In the genomic region with DNA sequence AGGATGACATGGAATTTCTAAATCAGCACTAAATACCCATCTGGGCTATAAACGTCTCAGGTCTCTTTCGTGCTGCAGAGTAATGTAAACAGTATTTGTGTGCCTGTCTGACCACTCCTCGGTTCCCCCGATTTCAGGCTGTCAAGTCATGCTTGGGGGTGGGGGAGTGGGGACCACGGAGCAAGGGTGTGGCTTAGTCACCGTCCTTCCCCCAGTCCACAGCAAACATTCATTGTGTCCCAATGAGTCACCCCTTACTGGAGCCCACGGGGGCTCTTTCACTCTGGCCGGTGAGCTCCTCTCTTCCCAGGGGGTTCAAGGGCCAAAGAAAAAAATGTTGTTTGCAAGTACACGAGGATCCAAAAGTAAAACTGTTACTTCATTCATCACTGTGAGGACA, we compare ENCODE assay signal across 25 cellular contexts.
A peak's percentile ranks its signal among the peaks of the same experiment; 100 is the strongest.
DNase-seq lines count a peak whose midpoint lies in the region; ATAC-seq, FAIRE-seq and TF ChIP-seq lines count a peak whose summit lies in the region.
"Had no signal": no experiment of that assay in that cellular context is flagged by ENCODE, and none has a peak within 500 bp of the region (broad histone marks: within the 10 kb centered on the region; RNA-seq: fewer than 3 reads in every experiment).

No MANE protein-coding gene starts in this region.

- H2AFZ ChIP-seq in mesenchymal stem cell (ENCODE audit: low read depth, low read length): no peak overlapping the region

- no peak overlapping the region for H3K4ac ChIP-seq in mesenchymal stem cell (ENCODE audit: low read depth in 1 of 2, low read length in 2 of 2)

- peaks cover 0 to 3% of the 10 kb centered on the region in 2 experiments for H3K36me3 ChIP-seq in mesenchymal stem cell (ENCODE audit: control insufficient read depth in 1 of 2, insufficient read depth in 2 of 2, low read depth in 1 of 2, low read length in 2 of 2)
- H3K36me3 ChIP-seq: BLaER1 treated with 17β-estradiol and CSF1 and Interleukin-3, amounts not matched to agents 10 nM and 100 nM had no signal

- no peak overlapping the region for H4K91ac ChIP-seq in mesenchymal stem cell (ENCODE audit: low read length)

- ATAC-seq in A549: peak; percentile 73 to 81
- no peak for ATAC-seq in GM21619 (IDR thresholded peaks at IDR 0.05; ENCODE audit: unreplicated experiment)

- H3K4me3 ChIP-seq in A549 (no peak overlapping the region), mesenchymal stem cell (ENCODE audit: insufficient read depth in 1 of 2, low read depth in 1 of 2, low read length in 2 of 2) (no peak overlapping the region)
- H3K4me3 ChIP-seq: BLaER1 treated with 17β-estradiol and CSF1 and Interleukin-3, amounts not matched to agents 10 nM and 100 nM; lung had no signal

- H3K27me3 ChIP-seq in mesenchymal stem cell (ENCODE audit: control insufficient read depth in 1 of 2, insufficient read depth in 1 of 2, low read length in 2 of 2): peaks cover 0 to 14% of the 10 kb centered on the region in 2 experiments
- H3K27me3 ChIP-seq: BLaER1 treated with 17β-estradiol and CSF1 and Interleukin-3, amounts not matched to agents 10 nM and 100 nM had no signal

- DNase-seq in A549 (ENCODE audit: low read depth in 1 of 2, low spot score in 1 of 2): peak; percentile 57 to 82
- DNase-seq in HT1080 (ENCODE audit: low read depth): peak; percentile 91
- DNase-seq in amniotic epithelial cell (ENCODE audit: low read depth): peak; percentile 40
- DNase-seq in mesenchymal stem cell: peak; percentile 55
- DNase-seq in NCI-H1694 (lab: John Stamatoyannopoulos, UW): no peak
- no peak for DNase-seq in NCI-H1417 (lab: John Stamatoyannopoulos, UW)
- DNase-seq in activated CD4-positive, alpha-beta T cell treated with anti-CD3 and anti-CD28 coated beads for 4 hours: no peak
- DNase-seq: ACHN; activated CD4-positive, alpha-beta T cell treated with anti-CD3 and anti-CD28 coated beads for 48 hours; activated naive CD4-positive, alpha-beta T cell treated with anti-CD3 and anti-CD28 coated beads, Interleukin-2, amount 10 ng/mL, durations not matched to agents 7 days and 5 days; activated T-cell treated with anti-CD3 and anti-CD28 coated beads, Interleukin-2, amount 50 U/mL, for 48 hours; effector CD4-positive, alpha-beta T cell; erythroblast; H9; KG1; kidney glomerular epithelial cell; MV-4-11; NCI-H1930; NCI-H69; SIG-M5; stimulated activated CD4-positive, alpha-beta T cell treated with anti-CD3 and anti-CD28 coated beads, Interleukin-12 subunit alpha, Interleukin-12 subunit beta, amount 100 ng/mL, for 4 hours had no signal

- H3K4me2 ChIP-seq in A549 (peak overlapping the region; percentile 60), mesenchymal stem cell (ENCODE audit: low read length, poor library complexity, severe bottlenecking) (no peak overlapping the region)

- peak; percentile 20 to 57; a peak in 1 of 5 replicates for TF ChIP-seq EP300 in A549 (IDR thresholded peaks at IDR 0.05)

- TF ChIP-seq POLR2A in A549 (IDR thresholded peaks at IDR 0.05; ENCODE audit: low read length): no peak

- H2BK12ac ChIP-seq in mesenchymal stem cell (ENCODE audit: low read length in 2 of 2): no peak overlapping the region

- H3K27ac ChIP-seq in A549: peak overlapping the region; percentile 78 to 88
- H3K27ac ChIP-seq in mesenchymal stem cell (ENCODE audit: low read length, poor library complexity, severe bottlenecking): no peak overlapping the region

- H4K8ac ChIP-seq in mesenchymal stem cell (ENCODE audit: low read length): no peak overlapping the region

- no peak overlapping the region for H3K14ac ChIP-seq in mesenchymal stem cell (ENCODE audit: low read length in 2 of 2)

- CTCF ChIA-PET in A549 (lab: Yijun Ruan, JAX): interaction anchor here (1.5 to 2.5 kb wide), 4 partner anchors 9 to 209 kb away, joined by 3 to 12 read pairs (median 6); no protein-coding TSS in a partner anchor

- no peak for FAIRE-seq in A549 (lab: Jason Lieb, UNC)
- FAIRE-seq: frontal cortex had no signal

- POLR2A ChIA-PET in A549 (lab: Yijun Ruan, JAX): interaction anchor here (0.7 to 0.8 kb wide), 2 partner anchors 15 to 79 kb away, joined by 3 read pairs; no protein-coding TSS in a partner anchor

- TF ChIP-seq RAD21 in A549 (conservative IDR thresholded peaks at IDR 0.05 in 1 of 2, IDR thresholded peaks at IDR 0.05 in 1 of 2): no peak; a peak in 1 of 5 replicates

- no peak overlapping the region for H2BK120ac ChIP-seq in mesenchymal stem cell (ENCODE audit: low read depth, low read length)

- no peak overlapping the region for H3K23ac ChIP-seq in mesenchymal stem cell (ENCODE audit: low read length in 2 of 2)

- no peak overlapping the region for H3K18ac ChIP-seq in mesenchymal stem cell (ENCODE audit: low read depth in 1 of 2, low read length in 2 of 2)

- H3K9ac ChIP-seq in mesenchymal stem cell (ENCODE audit: low read length): no peak overlapping the region
- H3K9ac ChIP-seq: BLaER1 treated with 17β-estradiol and CSF1 and Interleukin-3, amounts not matched to agents 10 nM and 100 nM had no signal

- no peak overlapping the region for H2AK5ac ChIP-seq in mesenchymal stem cell (ENCODE audit: low read length, severe bottlenecking)

- no peaks in the 10 kb centered on the region for H3K9me3 ChIP-seq in A549
- H3K9me3 ChIP-seq in mesenchymal stem cell (ENCODE audit: control insufficient read depth, low read length): no peaks in the 10 kb centered on the region

- H3K79me1 ChIP-seq in mesenchymal stem cell (replicated peaks; ENCODE audit: low read length, poor library complexity, severe bottlenecking): no peaks in the 10 kb centered on the region

- WGBS in A549 (ENCODE audit: missing lambda C conversion rate): 4% methylated on average over 9 of the region's 9 CpGs
- WGBS in mesenchymal stem cell: 17% methylated on average over 7 of the region's 9 CpGs

- H3K4me1 ChIP-seq in A549: peaks cover 29% of the 10 kb centered on the region
- peaks cover 20% of the 10 kb centered on the region for H3K4me1 ChIP-seq in mesenchymal stem cell (ENCODE audit: control insufficient read depth, insufficient read depth, low read depth, low read length)

- H2BK5ac ChIP-seq in mesenchymal stem cell (ENCODE audit: low read depth, low read length, poor library complexity, severe bottlenecking): no peak overlapping the region

- no peak overlapping the region for H2BK15ac ChIP-seq in mesenchymal stem cell (ENCODE audit: low read depth, poor library complexity, severe bottlenecking)

- TF ChIP-seq CTCF in A549 (IDR thresholded peaks at IDR 0.05): no peak

TF ChIP-seq in A549, 52 proteins besides CTCF, POLR2A, EP300 and RAD21 (continues in another document):
- TF ChIP-seq FOXS1 (CRISPR knock-in tag; IDR thresholded peaks at IDR 0.05): no peak
- TF ChIP-seq MAFK (IDR thresholded peaks at IDR 0.05; ENCODE audit: partially characterized antibody): peak; percentile 70
- no peak for TF ChIP-seq SREBF2 (IDR thresholded peaks at IDR 0.05)
- no peak for TF ChIP-seq KDM5A (IDR thresholded peaks at IDR 0.05)
- no peak for TF ChIP-seq ZSCAN20 (CRISPR knock-in tag; IDR thresholded peaks at IDR 0.05)
- TF ChIP-seq TFCP2L1 (CRISPR knock-in tag; IDR thresholded peaks at IDR 0.05): no peak
- no peak for TF ChIP-seq KDM1A (IDR thresholded peaks at IDR 0.05; ENCODE audit: low read depth)
- no peak for TF ChIP-seq CBX2 (IDR thresholded peaks at IDR 0.05; ENCODE audit: borderline replicate concordance, low read depth)
- TF ChIP-seq, protein P1, sequence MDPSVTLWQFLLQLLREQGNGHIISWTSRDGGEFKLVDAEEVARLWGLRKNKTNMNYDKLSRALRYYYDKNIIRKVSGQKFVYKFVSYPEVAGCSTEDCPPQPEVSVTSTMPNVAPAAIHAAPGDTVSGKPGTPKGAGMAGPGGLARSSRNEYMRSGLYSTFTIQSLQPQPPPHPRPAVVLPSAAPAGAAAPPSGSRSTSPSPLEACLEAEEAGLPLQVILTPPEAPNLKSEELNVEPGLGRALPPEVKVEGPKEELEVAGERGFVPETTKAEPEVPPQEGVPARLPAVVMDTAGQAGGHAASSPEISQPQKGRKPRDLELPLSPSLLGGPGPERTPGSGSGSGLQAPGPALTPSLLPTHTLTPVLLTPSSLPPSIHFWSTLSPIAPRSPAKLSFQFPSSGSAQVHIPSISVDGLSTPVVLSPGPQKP (IDR thresholded peaks at IDR 0.05; ENCODE audit: low read depth, low read length): no peak
- TF ChIP-seq, protein P2, sequence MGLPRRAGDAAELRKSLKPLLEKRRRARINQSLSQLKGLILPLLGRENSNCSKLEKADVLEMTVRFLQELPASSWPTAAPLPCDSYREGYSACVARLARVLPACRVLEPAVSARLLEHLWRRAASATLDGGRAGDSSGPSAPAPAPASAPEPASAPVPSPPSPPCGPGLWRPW (IDR thresholded peaks at IDR 0.05): no peak
- no peak for TF ChIP-seq NR3C1 (IDR thresholded peaks at IDR 0.05)
- peak; percentile 60 for TF ChIP-seq FOSL2 (IDR thresholded peaks at IDR 0.05)
- peak; percentile 77 for TF ChIP-seq FOSL2 (CRISPR knock-in tag; IDR thresholded peaks at IDR 0.05)
- TF ChIP-seq EHMT2 (IDR thresholded peaks at IDR 0.05; ENCODE audit: low read depth): no peak
- TF ChIP-seq HOXB13 (CRISPR knock-in tag; IDR thresholded peaks at IDR 0.05; ENCODE audit: low read depth): no peak
- TF ChIP-seq PHF8 (IDR thresholded peaks at IDR 0.05; ENCODE audit: borderline replicate concordance, low read depth): no peak
- TF ChIP-seq, protein P3, sequence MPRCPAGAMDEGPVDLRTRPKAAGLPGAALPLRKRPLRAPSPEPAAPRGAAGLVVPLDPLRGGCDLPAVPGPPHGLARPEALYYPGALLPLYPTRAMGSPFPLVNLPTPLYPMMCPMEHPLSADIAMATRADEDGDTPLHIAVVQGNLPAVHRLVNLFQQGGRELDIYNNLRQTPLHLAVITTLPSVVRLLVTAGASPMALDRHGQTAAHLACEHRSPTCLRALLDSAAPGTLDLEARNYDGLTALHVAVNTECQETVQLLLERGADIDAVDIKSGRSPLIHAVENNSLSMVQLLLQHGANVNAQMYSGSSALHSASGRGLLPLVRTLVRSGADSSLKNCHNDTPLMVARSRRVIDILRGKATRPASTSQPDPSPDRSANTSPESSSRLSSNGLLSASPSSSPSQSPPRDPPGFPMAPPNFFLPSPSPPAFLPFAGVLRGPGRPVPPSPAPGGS (IDR thresholded peaks at IDR 0.05): no peak
- TF ChIP-seq RFX5 (IDR thresholded peaks at IDR 0.05): no peak
- TF ChIP-seq, protein P4, sequence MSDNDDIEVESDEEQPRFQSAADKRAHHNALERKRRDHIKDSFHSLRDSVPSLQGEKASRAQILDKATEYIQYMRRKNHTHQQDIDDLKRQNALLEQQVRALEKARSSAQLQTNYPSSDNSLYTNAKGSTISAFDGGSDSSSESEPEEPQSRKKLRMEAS (IDR thresholded peaks at IDR 0.05): peak; percentile 39; the same call in 1 of the 2 replicates
- TF ChIP-seq GATA3 (IDR thresholded peaks at IDR 0.05; ENCODE audit: borderline replicate concordance): peak; percentile 60; the same call in 1 of the 2 replicates
- TF ChIP-seq SMC3 (IDR thresholded peaks at IDR 0.05): 0 out of 3 replicates have a peak, but pooled peaks have one; percentile 7
- TF ChIP-seq ZFP36 (IDR thresholded peaks at IDR 0.05; ENCODE audit: borderline replicate concordance, partially characterized antibody): no peak
- no peak for TF ChIP-seq ZC3H11A (IDR thresholded peaks at IDR 0.05)

Comparison
In these comparisons a context has a peak if more than half of its experiments do, and no peak if none do; other contexts are left out.
1. DNase-seq: peak in A549 (2 of 2), HT1080 (single experiment), amniotic epithelial cell (single experiment) and mesenchymal stem cell (single experiment); none in NCI-H1694 (single experiment), NCI-H1417 (0 of 3) and activated CD4-positive, alpha-beta T cell treated with anti-CD3 and anti-CD28 coated beads for 4 hours (0 of 2).